20 cellular contexts compared by ENCODE assay signal in genomic region chr12:70467476-70467875, GRCh38.
"Had no signal": no experiment of that assay in that cellular context is flagged by ENCODE, and none has a peak within 500 bp of the region (broad histone marks: within the 10 kb centered on the region; RNA-seq: fewer than 3 reads in every experiment).

No MANE protein-coding gene starts in this region.

- H3K27ac Mint-ChIP-seq: nephron progenitor cell; stimulated activated naive CD8-positive, alpha-beta T cell treated with anti-CD3 and anti-CD28 coated beads, Interleukin-15, Interleukin-2, amounts not matched to agents 100 ng/mL and 50 ng/mL, for 24 hours had no signal

- H3K9me3 ChIP-seq: tibial artery, uterus had no signal

- FAIRE-seq: frontal cortex, small intestine had no signal

- H3K36me3 ChIP-seq: heart left ventricle, neutrophil, right atrium auricular region, tibial artery, upper lobe of left lung, uterus had no signal

- DNase-seq: cortex of kidney; dorsolateral prefrontal cortex; effector CD8-positive, alpha-beta T cell; heart left ventricle; hippocampal formation; left colon; left ventricle myocardium superior; mesendoderm; naive B cell; nephron progenitor cell; small intestine; stimulated activated CD4-positive, alpha-beta T cell treated with anti-CD3 and anti-CD28 coated beads, Interleukin-12 subunit alpha, Interleukin-12 subunit beta, amount 100 ng/mL, for 4 hours; tibial artery; upper lobe of left lung; uterus had no signal

- H3K4me3 Mint-ChIP-seq: nephron progenitor cell; stimulated activated naive CD8-positive, alpha-beta T cell treated with anti-CD3 and anti-CD28 coated beads, Interleukin-15, Interleukin-2, amounts not matched to agents 100 ng/mL and 50 ng/mL, for 24 hours had no signal

- H3K4me1 ChIP-seq: right atrium auricular region, tibial artery, upper lobe of left lung, uterus had no signal

- ATAC-seq: heart left ventricle, left colon, left ventricle myocardium superior had no signal

- H3K27ac ChIP-seq: dorsolateral prefrontal cortex, heart left ventricle, neutrophil, right atrium auricular region, tibial artery, upper lobe of left lung, uterus had no signal

- H3K4me1 Mint-ChIP-seq: naive B cell, nephron progenitor cell had no signal

- H3K27me3 ChIP-seq: dorsolateral prefrontal cortex, heart left ventricle, neutrophil, right atrium auricular region, tibial artery, upper lobe of left lung, uterus had no signal

- H3K4me3 ChIP-seq: heart left ventricle, lung, right atrium auricular region, tibial artery, upper lobe of left lung, uterus had no signal
